In genomic region chr22:35257002-35257320, GRCh38 we compare ENCODE assay signal across 8 cellular contexts. TPM values are rescaled to one million over a fixed set of nuclear protein-coding genes. Genes with fewer than 3 reads are reported as not detected.
DNase-seq lines count a peak whose midpoint lies in the region; ATAC-seq and TF ChIP-seq lines count a peak whose summit lies in the region.

No MANE protein-coding gene starts in this region.

- peaks cover 2% of the 10 kb centered on the region for H3K27me3 Mint-ChIP-seq in activated CD8-positive, alpha-beta T cell treated with anti-CD3 and anti-CD28 coated beads, Interleukin-2, amount 10 ng/mL, durations not matched to agents 7 days and 5 days (ENCODE audit: low read depth)

- no peaks in the 10 kb centered on the region for H3K9me3 Mint-ChIP-seq in activated CD8-positive, alpha-beta T cell treated with anti-CD3 and anti-CD28 coated beads, Interleukin-2, amount 10 ng/mL, durations not matched to agents 7 days and 5 days (ENCODE audit: insufficient read depth)

- peaks cover 18% of the 10 kb centered on the region for H3K36me3 Mint-ChIP-seq in activated CD8-positive, alpha-beta T cell treated with anti-CD3 and anti-CD28 coated beads, Interleukin-2, amount 10 ng/mL, durations not matched to agents 7 days and 5 days (ENCODE audit: low read depth)

- peaks cover 0 to 16% (median 13%) of the 10 kb centered on the region in 4 donors for H3K4me1 ChIP-seq in tibial artery

- no peaks in the 10 kb centered on the region for H3K9me3 ChIP-seq in tibial artery

- DNase-seq in GM12865 (ENCODE audit: low read depth) (no peak), kidney epithelial cell (ENCODE audit: low read depth) (no peak), tibial artery (no peak), occipital lobe (lab: John Stamatoyannopoulos, UW) (no peak), A172 (ENCODE audit: low spot score) (no peak), hippocampal formation (lab: John Stamatoyannopoulos, UW) (no peak)
- no peak for DNase-seq in activated CD8-positive, alpha-beta T cell treated with anti-CD3 and anti-CD28 coated beads, Interleukin-2, amount 10 ng/mL, durations not matched to agents 7 days and 5 days

- peak overlapping the region; percentile 96 for H3K27ac Mint-ChIP-seq in activated CD8-positive, alpha-beta T cell treated with anti-CD3 and anti-CD28 coated beads, Interleukin-2, amount 10 ng/mL, durations not matched to agents 7 days and 5 days

- peak; percentile 18 for ATAC-seq in HG02763 (IDR thresholded peaks at IDR 0.05; ENCODE audit: unreplicated experiment)
- ATAC-seq in activated CD8-positive, alpha-beta T cell treated with anti-CD3 and anti-CD28 coated beads, Interleukin-2, amount 10 ng/mL, durations not matched to agents 7 days and 5 days: peak; percentile 29

- TF ChIP-seq CTCF in GM12865 (IDR thresholded peaks at IDR 0.05; ENCODE audit: insufficient read depth, low read depth, low read length, missing control alignments) (no peak), kidney epithelial cell (IDR thresholded peaks at IDR 0.05; ENCODE audit: insufficient read depth, low read length, poor library complexity, severe bottlenecking) (no peak), tibial artery (IDR thresholded peaks at IDR 0.05) (no peak)

- CTCF ChIA-PET in activated CD8-positive, alpha-beta T cell treated with anti-CD3 and anti-CD28 coated beads, Interleukin-2, amount 10 ng/mL, durations not matched to agents 7 days and 5 days (lab: Charles Lee): interaction anchor here (1.7 to 2.1 kb wide), 2 partner anchors 22 to 26 kb away, joined by 7 to 9 read pairs; no protein-coding TSS in a partner anchor

- POLR2A ChIA-PET in activated CD8-positive, alpha-beta T cell treated with anti-CD3 and anti-CD28 coated beads, Interleukin-2, amount 10 ng/mL, durations not matched to agents 7 days and 5 days (lab: Charles Lee): interaction anchor here (1.6 to 2.8 kb wide), 4 partner anchors 9 to 95 kb away, joined by 5 to 23 read pairs (median 7); partner anchors contain the start of gene TOM1

- H3K36me3 ChIP-seq in kidney epithelial cell (ENCODE audit: control insufficient read depth, insufficient read depth, low read length) (no peaks in the 10 kb centered on the region), tibial artery (peaks cover 0 to under 1% (median 0%) of the 10 kb centered on the region in 3 donors)

- H3K4me1 Mint-ChIP-seq in activated CD8-positive, alpha-beta T cell treated with anti-CD3 and anti-CD28 coated beads, Interleukin-2, amount 10 ng/mL, durations not matched to agents 7 days and 5 days (ENCODE audit: low read depth): peaks cover 29% of the 10 kb centered on the region

- intact Hi-C loops in tibial artery (cut with DNase I; ENCODE audit: low total_unique reads): no loop called here

- H3K4me3 ChIP-seq in GM12865 (ENCODE audit: low read depth, low read length): peak overlapping the region; percentile 87
- H3K4me3 ChIP-seq in kidney epithelial cell (ENCODE audit: low read depth, low read length): peak overlapping the region; percentile 77
- H3K4me3 ChIP-seq in tibial artery: peak overlapping the region; percentile 93 to 94

- H3K27ac ChIP-seq in tibial artery: peak overlapping the region; percentile 98 to 99

- peak overlapping the region; percentile 94 for H3K4me3 Mint-ChIP-seq in activated CD8-positive, alpha-beta T cell treated with anti-CD3 and anti-CD28 coated beads, Interleukin-2, amount 10 ng/mL, durations not matched to agents 7 days and 5 days

- H3K27me3 ChIP-seq in kidney epithelial cell (ENCODE audit: control insufficient read depth, insufficient read depth, low read length) (no peaks in the 10 kb centered on the region), tibial artery (no peaks in the 10 kb centered on the region)

RNA-seq across cellular contexts. Expression of gene HMGXB4, which starts 0.3 kb away (rescaled TPM):
- 10 to 100 TPM; 34.0 to 36.0 TPM for total RNA-seq in activated CD8-positive, alpha-beta T cell treated with anti-CD3 and anti-CD28 coated beads, Interleukin-2, amount 10 ng/mL, durations not matched to agents 7 days and 5 days
- total RNA-seq in kidney epithelial cell: 23.4 and 27.7 TPM in 2 replicates
- total RNA-seq in occipital lobe: 29.0 TPM
- total RNA-seq in A172 (2014; rRNA removed; shearing (Covaris generic)): 9.7 and 12.9 TPM in 2 replicates

RNA-seq across cellular contexts. Expression of gene TOM1, which starts 42.7 kb away (rescaled TPM):
- 10 to 100 TPM; 17.8 to 22.3 TPM for total RNA-seq in activated CD8-positive, alpha-beta T cell treated with anti-CD3 and anti-CD28 coated beads, Interleukin-2, amount 10 ng/mL, durations not matched to agents 7 days and 5 days
- total RNA-seq in kidney epithelial cell (49.2 and 61.5 TPM in 2 replicates), occipital lobe (7.2 TPM)
- total RNA-seq in A172 (2014; rRNA removed; shearing (Covaris generic)): 23.4 and 24.0 TPM in 2 replicates
